ENCODE assay signal across 9 cellular contexts in the genomic region with DNA sequence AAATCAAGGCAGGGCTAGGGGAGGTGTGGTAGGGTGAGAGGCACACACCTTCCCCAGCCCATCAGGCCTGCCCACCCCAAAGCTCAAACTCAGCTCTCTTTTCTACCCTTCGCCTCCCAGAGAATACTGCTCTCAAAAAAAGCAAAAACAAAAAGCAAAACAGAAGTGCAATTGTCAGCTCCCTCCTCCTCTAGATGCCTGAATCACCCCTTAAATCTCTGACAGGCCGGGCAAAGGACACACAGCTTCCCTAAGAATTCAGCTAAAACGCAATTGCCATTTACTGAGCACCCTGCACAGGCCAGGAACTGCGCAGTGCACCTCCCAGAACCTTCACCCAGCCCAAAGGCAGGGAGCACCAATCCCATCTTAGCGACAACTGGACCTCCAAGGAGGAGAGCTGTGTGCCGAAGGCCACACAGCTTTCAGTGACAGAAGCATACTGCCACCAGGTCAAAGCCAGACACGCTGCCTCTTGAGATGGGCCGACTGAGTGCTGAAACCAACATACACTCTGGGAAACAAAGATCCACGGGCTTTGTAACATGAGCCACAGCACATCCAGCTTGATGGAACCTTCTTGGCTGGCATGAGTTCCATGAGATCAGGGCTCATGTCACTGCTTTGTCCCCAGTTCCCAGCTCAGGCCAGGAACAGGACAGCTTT. TPM values are rescaled to one million over a fixed set of nuclear protein-coding genes. Genes with fewer than 3 reads are reported as not detected.
DNase-seq lines count a peak whose midpoint lies in the region; ATAC-seq and TF ChIP-seq lines count a peak whose summit lies in the region.
"Had no signal": no experiment of that assay in that cellular context is flagged by ENCODE, and none has a peak within 500 bp of the region (broad histone marks: within the 10 kb centered on the region; RNA-seq: fewer than 3 reads in every experiment).

No MANE protein-coding gene starts in this region.

- no peaks in the 10 kb centered on the region for H3K27me3 Mint-ChIP-seq in natural killer cell treated with Interleukin-12 subunit alpha and Interleukin-12 subunit beta and Interleukin-15 and Interleukin-18, amount 100 ng/mL, for 72 hours

- peak overlapping the region; percentile 8 for H3K4me3 ChIP-seq in AG04449 (ENCODE audit: low read depth, low read length)
- H3K4me3 ChIP-seq in coronary artery: peak overlapping the region; percentile 26

- H3K36me3 ChIP-seq in KOPT-K1 (ENCODE audit: insufficient read depth, low read length): no peaks in the 10 kb centered on the region

- TF ChIP-seq CTCF in AG04449 (IDR thresholded peaks at IDR 0.05; ENCODE audit: insufficient read depth, low read length, missing control alignments): no peak
- TF ChIP-seq CTCF in coronary artery (IDR thresholded peaks at IDR 0.05): no peak

- CTCF ChIA-PET in AG04449 (lab: Yijun Ruan, JAX): interaction anchor here (0.6 to 3.1 kb wide), 15 partner anchors 11 to 176 kb away, joined by 3 to 14 read pairs (median 3); partner anchors contain the start of gene TOR2A

- no peaks in the 10 kb centered on the region for H3K9me3 ChIP-seq in KOPT-K1 (ENCODE audit: insufficient read depth, low read length, poor library complexity, severe bottlenecking)

- peaks cover 3% of the 10 kb centered on the region for H3K9me3 Mint-ChIP-seq in natural killer cell treated with Interleukin-12 subunit alpha and Interleukin-12 subunit beta and Interleukin-15 and Interleukin-18, amount 100 ng/mL, for 72 hours

- no peaks in the 10 kb centered on the region for H3K36me3 Mint-ChIP-seq in natural killer cell treated with Interleukin-12 subunit alpha and Interleukin-12 subunit beta and Interleukin-15 and Interleukin-18, amount 100 ng/mL, for 72 hours

- H3K4me1 Mint-ChIP-seq in natural killer cell treated with Interleukin-12 subunit alpha and Interleukin-12 subunit beta and Interleukin-15 and Interleukin-18, amount 100 ng/mL, for 72 hours (ENCODE audit: low read depth in 2 of 2): peaks cover 42 to 54% of the 10 kb centered on the region in 2 donors

- ATAC-seq in natural killer cell treated with Interleukin-12 subunit alpha and Interleukin-12 subunit beta and Interleukin-15 and Interleukin-18, amount 100 ng/mL, for 72 hours: no peak
- ATAC-seq in esophagus mucosa: no peak
- no peak for ATAC-seq in HG02642 (IDR thresholded peaks at IDR 0.05; ENCODE audit: poor library complexity, unreplicated experiment)

- no peak for DNase-seq in AG04449 (ENCODE audit: low read depth, low spot score)
- no peak for DNase-seq in coronary artery (ENCODE audit: low spot score)
- DNase-seq in natural killer cell treated with Interleukin-12 subunit alpha and Interleukin-12 subunit beta and Interleukin-15 and Interleukin-18, amount 100 ng/mL, for 72 hours (ENCODE audit: low spot score): no peak
- DNase-seq in ACHN: no peak
- no peak for DNase-seq in DMS53 treated with DMSO at 0.1 percent for 48 hours (lab: John Stamatoyannopoulos, UW; ENCODE audit: unreplicated experiment)
- DNase-seq: hippocampal formation had no signal

- POLR2A ChIA-PET in AG04449 (lab: Yijun Ruan, JAX): interaction anchor here (1.1 to 1.8 kb wide), 6 partner anchors 8 to 33 kb away, joined by 3 to 7 read pairs (median 6); a partner anchor contains a TSS

- in situ Hi-C loops in ACHN (cut with HindIII; ENCODE audit: low pct_ligation_motif_present, low pct_unique_long_range_greater_than_20kb, low sequenced_read_pairs): no loop called here

- H3K4me3 Mint-ChIP-seq in natural killer cell treated with Interleukin-12 subunit alpha and Interleukin-12 subunit beta and Interleukin-15 and Interleukin-18, amount 100 ng/mL, for 72 hours: peak overlapping the region; percentile 39

- H3K27ac ChIP-seq in KOPT-K1 (ENCODE audit: low read depth, low read length, poor library complexity, severe bottlenecking) (peak overlapping the region; percentile 82), coronary artery (peak overlapping the region in 1 of 2 donors; percentile 96)

- peak overlapping the region; percentile 48 to 85 for H3K27ac Mint-ChIP-seq in natural killer cell treated with Interleukin-12 subunit alpha and Interleukin-12 subunit beta and Interleukin-15 and Interleukin-18, amount 100 ng/mL, for 72 hours

RNA-seq across cellular contexts. Expression of gene STXBP1, which starts 53.4 kb away (rescaled TPM):
- 1 to 10 TPM; 4.0 to 8.1 TPM for total RNA-seq in natural killer cell treated with Interleukin-12 subunit alpha and Interleukin-12 subunit beta and Interleukin-15 and Interleukin-18, amount 100 ng/mL, for 72 hours
- 10.1 TPM for total RNA-seq in esophagus mucosa
